1 cellular context compared by ENCODE assay signal in genomic region chr19:4402171-4403004, GRCh38.
A peak's percentile ranks its signal among the peaks of the same experiment; 100 is the strongest.
TF ChIP-seq lines count a peak whose summit lies in the region.

CHAF1A (plus strand) TSS chr19:4402640; CDS start chr19:4402763, 123 bp downstream.

TF ChIP-seq in HepG2, 621 proteins besides CTCF, POLR2A, EP300 and RAD21 (continued from another document and continues in another):
- TF ChIP-seq HIC2 (CRISPR knock-in tag; IDR thresholded peaks at IDR 0.05; ENCODE audit: low read depth) (0 out of 2 replicates have a peak, but pooled peaks have one; percentile 7), ZNF451 (CRISPR knock-in tag; IDR thresholded peaks at IDR 0.05) (0 out of 2 replicates have a peak, but pooled peaks have one; percentile 54), ZFP82 (CRISPR knock-in tag; IDR thresholded peaks at IDR 0.05; ENCODE audit: borderline replicate concordance) (no peak), SALL1 (CRISPR knock-in tag; IDR thresholded peaks at IDR 0.05) (peak; percentile 27), FOXK1 (CRISPR knock-in tag; IDR thresholded peaks at IDR 0.05; ENCODE audit: borderline replicate concordance, low read depth) (peak; percentile 57; the same call in 1 of the 2 replicates), DNMT1 (CRISPR knock-in tag; IDR thresholded peaks at IDR 0.05) (no peak), MLX (CRISPR knock-in tag; IDR thresholded peaks at IDR 0.05) (no peak), AGO1 (IDR thresholded peaks at IDR 0.05; ENCODE audit: low read depth, low read length, poor library complexity, severe bottlenecking) (no peak), ZNF572 (CRISPR knock-in tag; IDR thresholded peaks at IDR 0.05) (no peak), ZNF644 (CRISPR knock-in tag; IDR thresholded peaks at IDR 0.05; ENCODE audit: low read depth) (no peak), ZNF138 (CRISPR knock-in tag; IDR thresholded peaks at IDR 0.05; ENCODE audit: low read depth) (no peak), FOXP1 (IDR thresholded peaks at IDR 0.05) (no peak), FOXP1 (CRISPR knock-in tag; IDR thresholded peaks at IDR 0.05) (no peak), SSRP1 (CRISPR knock-in tag; IDR thresholded peaks at IDR 0.05) (no peak), ZSCAN25 (CRISPR knock-in tag; IDR thresholded peaks at IDR 0.05) (no peak), MXI1 (IDR thresholded peaks at IDR 0.05; ENCODE audit: borderline replicate concordance, low read depth, low read length) (peak; percentile 90; the same call in 2 of the 3 replicates), TMF1 (CRISPR knock-in tag; IDR thresholded peaks at IDR 0.05; ENCODE audit: low read depth) (peak; percentile 91), ZNF383 (CRISPR knock-in tag; IDR thresholded peaks at IDR 0.05; ENCODE audit: borderline replicate concordance) (no peak), ZMYM3 (CRISPR knock-in tag; IDR thresholded peaks at IDR 0.05) (no peak), ZNF331 (CRISPR knock-in tag; IDR thresholded peaks at IDR 0.05) (no peak; the same call in 1 of the 2 replicates), ZNF264 (CRISPR knock-in tag; IDR thresholded peaks at IDR 0.05) (no peak), TFE3 (CRISPR knock-in tag; IDR thresholded peaks at IDR 0.05) (0 out of 2 replicates have a peak, but pooled peaks have one; percentile 53), IKZF1 (IDR thresholded peaks at IDR 0.05) (no peak), ZNF20 (CRISPR knock-in tag; IDR thresholded peaks at IDR 0.05) (no peak), TARDBP (CRISPR knock-in tag; IDR thresholded peaks at IDR 0.05) (no peak), MED8 (CRISPR knock-in tag; IDR thresholded peaks at IDR 0.05; ENCODE audit: insufficient replicate concordance) (no peak), SNRNP70 (IDR thresholded peaks at IDR 0.05; ENCODE audit: low read depth, low read length) (no peak), MYNN (CRISPR knock-in tag; IDR thresholded peaks at IDR 0.05; ENCODE audit: low read depth) (no peak), CENPX (CRISPR knock-in tag; IDR thresholded peaks at IDR 0.05) (no peak), ZNF766 (CRISPR knock-in tag; IDR thresholded peaks at IDR 0.05; ENCODE audit: borderline replicate concordance) (peak; percentile 29; the same call in 1 of the 2 replicates), NCOA2 (CRISPR knock-in tag; IDR thresholded peaks at IDR 0.05) (no peak), ZNF333 (CRISPR knock-in tag; IDR thresholded peaks at IDR 0.05; ENCODE audit: borderline replicate concordance) (no peak), SAP130 (CRISPR knock-in tag; IDR thresholded peaks at IDR 0.05; ENCODE audit: low read depth) (peak; percentile 97), MAX (IDR thresholded peaks at IDR 0.05) (peak; percentile 88), ZNF160 (CRISPR knock-in tag; IDR thresholded peaks at IDR 0.05) (no peak), IKZF4 (CRISPR knock-in tag; IDR thresholded peaks at IDR 0.05; ENCODE audit: borderline replicate concordance, low read depth, not compliant biosample characterization) (no peak), CREB1 (IDR thresholded peaks at IDR 0.05) (peak; percentile 98), CREB1 (CRISPR knock-in tag; IDR thresholded peaks at IDR 0.05) (peak; percentile 94), HMGXB3 (CRISPR knock-in tag; IDR thresholded peaks at IDR 0.05; ENCODE audit: borderline replicate concordance) (peak; percentile 36; the same call in 1 of the 2 replicates), SMC3 (IDR thresholded peaks at IDR 0.05; ENCODE audit: low read length) (no peak), ZNF232 (CRISPR knock-in tag; IDR thresholded peaks at IDR 0.05; ENCODE audit: borderline replicate concordance) (no peak), ZNF18 (CRISPR knock-in tag; IDR thresholded peaks at IDR 0.05; ENCODE audit: insufficient replicate concordance) (no peak), HNF1B (CRISPR knock-in tag; IDR thresholded peaks at IDR 0.05) (peak; percentile 59), HES4 (CRISPR knock-in tag; IDR thresholded peaks at IDR 0.05; ENCODE audit: borderline replicate concordance) (peak; percentile 59; the same call in 1 of the 2 replicates), ZNF552 (CRISPR knock-in tag; IDR thresholded peaks at IDR 0.05; ENCODE audit: borderline replicate concordance) (no peak), ZNF44 (CRISPR knock-in tag; IDR thresholded peaks at IDR 0.05) (no peak), ZNF878 (CRISPR knock-in tag; IDR thresholded peaks at IDR 0.05) (no peak), FIP1L1 (IDR thresholded peaks at IDR 0.05; ENCODE audit: borderline replicate concordance, insufficient read depth, low read depth, low read length) (no peak), ZSCAN29 (CRISPR knock-in tag; conservative IDR thresholded peaks at IDR 0.05) (no peak), GLMP (CRISPR knock-in tag; IDR thresholded peaks at IDR 0.05; ENCODE audit: borderline replicate concordance) (no peak), ZNF354B (CRISPR knock-in tag; IDR thresholded peaks at IDR 0.05) (no peak), PHF8 (CRISPR knock-in tag; IDR thresholded peaks at IDR 0.05) (no peak; the same call in 1 of the 2 replicates), FLYWCH1 (CRISPR knock-in tag; IDR thresholded peaks at IDR 0.05) (no peak), POLR2G (IDR thresholded peaks at IDR 0.05; ENCODE audit: low read depth, low read length) (no peak; the same call in 1 of the 2 replicates), KMT2A (CRISPR knock-in tag; IDR thresholded peaks at IDR 0.05) (no peak; the same call in 1 of the 2 replicates), ZNF619 (CRISPR knock-in tag; IDR thresholded peaks at IDR 0.05) (no peak), FOSL2 (CRISPR knock-in tag; IDR thresholded peaks at IDR 0.05) (peak; percentile 38)
- TF ChIP-seq, protein P1, sequence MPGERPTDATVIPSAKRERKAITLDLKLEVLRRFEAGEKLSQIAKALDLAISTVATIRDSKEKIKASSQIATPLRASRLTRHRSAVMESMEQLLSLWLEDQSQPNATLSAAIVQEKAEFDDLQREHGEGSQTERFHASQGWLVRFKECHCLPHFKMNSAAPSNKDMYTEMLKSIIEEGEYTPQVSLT (CRISPR knock-in tag; IDR thresholded peaks at IDR 0.05; ENCODE audit: borderline replicate concordance, low read depth): no peak
- TF ChIP-seq, protein P2, sequence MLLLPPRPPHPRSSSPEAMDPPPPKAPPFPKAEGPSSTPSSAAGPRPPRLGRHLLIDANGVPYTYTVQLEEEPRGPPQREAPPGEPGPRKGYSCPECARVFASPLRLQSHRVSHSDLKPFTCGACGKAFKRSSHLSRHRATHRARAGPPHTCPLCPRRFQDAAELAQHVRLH (CRISPR knock-in tag; IDR thresholded peaks at IDR 0.05; ENCODE audit: borderline replicate concordance, low read depth): no peak
- TF ChIP-seq, protein P3, sequence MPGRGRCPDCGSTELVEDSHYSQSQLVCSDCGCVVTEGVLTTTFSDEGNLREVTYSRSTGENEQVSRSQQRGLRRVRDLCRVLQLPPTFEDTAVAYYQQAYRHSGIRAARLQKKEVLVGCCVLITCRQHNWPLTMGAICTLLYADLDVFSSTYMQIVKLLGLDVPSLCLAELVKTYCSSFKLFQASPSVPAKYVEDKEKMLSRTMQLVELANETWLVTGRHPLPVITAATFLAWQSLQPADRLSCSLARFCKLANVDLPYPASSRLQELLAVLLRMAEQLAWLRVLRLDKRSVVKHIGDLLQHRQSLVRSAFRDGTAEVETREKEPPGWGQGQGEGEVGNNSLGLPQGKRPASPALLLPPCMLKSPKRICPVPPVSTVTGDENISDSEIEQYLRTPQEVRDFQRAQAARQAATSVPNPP (CRISPR knock-in tag; IDR thresholded peaks at IDR 0.05): no peak
